ENCODE assay signal across 35 cellular contexts in genomic region chr6:147765541-147765940, GRCh38.
"Had no signal": no experiment of that assay in that cellular context is flagged by ENCODE, and none has a peak within 500 bp of the region (broad histone marks: within the 10 kb centered on the region; RNA-seq: fewer than 3 reads in every experiment).

No MANE protein-coding gene starts in this region.

- H3K9me3 ChIP-seq: ascending aorta, breast epithelium, colonic mucosa, esophagus muscularis mucosa, gastrocnemius medialis had no signal

- DNase-seq: activated CD4-positive, alpha-beta memory T cell treated with anti-CD3 and anti-CD28 coated beads for 36 hours; activated CD4-positive, alpha-beta T cell treated with anti-CD3 and anti-CD28 coated beads for 36 hours; activated CD4-positive, alpha-beta T cell treated with anti-CD3 and anti-CD28 coated beads, Interleukin-2, amount 10 ng/mL, durations not matched to agents 24 days and 14 days; activated CD4-positive, CD25-positive, alpha-beta regulatory T cell; activated CD4-positive, CD25-positive, alpha-beta regulatory T cell treated with anti-CD3 and anti-CD28 coated beads, Interleukin-2, amount 50 U/mL, for 72 hours; activated CD8-positive, alpha-beta memory T cell treated with anti-CD3 and anti-CD28 coated beads, Interleukin-2, amount 10 ng/mL, durations not matched to agents 7 days and 5 days; activated CD8-positive, alpha-beta memory T cell treated with anti-CD3 and anti-CD28 coated beads, Interleukin-2, amount 50 U/mL, for 4 hours; activated CD8-positive, alpha-beta T cell treated with anti-CD3 and anti-CD28 coated beads, Interleukin-2, amount 10 ng/mL, durations not matched to agents 7 days and 5 days; activated effector memory CD4-positive, alpha-beta T cell treated with anti-CD3 and anti-CD28 coated beads, Interleukin-2, amount 50 U/mL, for 16 hours; activated naive CD4-positive, alpha-beta T cell treated with anti-CD3 and anti-CD28 coated beads for 36 hours; activated naive CD8-positive, alpha-beta T cell treated with anti-CD3 and anti-CD28 coated beads, Interleukin-2, amount 10 ng/mL, durations not matched to agents 7 days and 5 days; activated T-cell treated with anti-CD3 and anti-CD28 coated beads, Interleukin-2, amount 50 U/mL, for 1 hour; activated T-cell treated with anti-CD3 and anti-CD28 coated beads, Interleukin-2, amount 50 U/mL, for 48 hours; central memory CD4-positive, alpha-beta T cell; cerebellar nuclear complex; colonic mucosa; dorsolateral prefrontal cortex; effector memory CD4-positive, alpha-beta T cell; erythroblast; foreskin keratinocyte; gastrocnemius medialis; glutamatergic neuron; heart left ventricle; T-helper 17 cell; T1000 had no signal

- H3K9me3 Mint-ChIP-seq: activated CD4-positive, alpha-beta memory T cell treated with anti-CD3 and anti-CD28 coated beads for 36 hours; activated CD4-positive, alpha-beta T cell treated with anti-CD3 and anti-CD28 coated beads, Interleukin-2, amount 10 ng/mL, durations not matched to agents 24 days and 14 days; activated naive CD4-positive, alpha-beta T cell treated with anti-CD3 and anti-CD28 coated beads for 36 hours; activated naive CD8-positive, alpha-beta T cell treated with anti-CD3 and anti-CD28 coated beads, Interleukin-2, amount 10 ng/mL, durations not matched to agents 7 days and 5 days; activated T-helper 1 cell treated with anti-CD3 and anti-CD28 coated beads, Interleukin-12 subunit alpha, Interleukin-12 subunit beta, Interleukin-2, Interleukin-4 antibody, amounts not matched to agents 30 ng/mL and 10 ng/mL and 1 ng/mL, durations not matched to agents 14 hours and 24 hours and 36 hours; activated T-helper 2 cell treated with anti-CD3 and anti-CD28 coated beads, Interferon-gamma antibody, Interleukin-2, Interleukin-4, amounts not matched to agents 10 μg/mL and 5 μg/mL and 100 μg/mL, durations not matched to agents 14 hours and 24 hours and 36 hours; dendritic cell treated with granulocyte-macrophage colony-stimulating factor and Interleukin-4, amounts not matched to agents 40 ng/mL and 50 ng/mL, for 4 days; T-helper 2 cell treated with Interferon-gamma antibody and Interleukin-4, amounts not matched to agents 5 μg/mL and 100 μg/mL, for 36 hours had no signal

- H3K27ac Mint-ChIP-seq: activated CD4-positive, alpha-beta memory T cell treated with anti-CD3 and anti-CD28 coated beads for 36 hours; activated CD4-positive, alpha-beta T cell treated with anti-CD3 and anti-CD28 coated beads for 36 hours; activated CD4-positive, alpha-beta T cell treated with anti-CD3 and anti-CD28 coated beads, Interleukin-2, amount 10 ng/mL, durations not matched to agents 24 days and 14 days; activated CD8-positive, alpha-beta memory T cell treated with anti-CD3 and anti-CD28 coated beads, Interleukin-2, amount 10 ng/mL, durations not matched to agents 7 days and 5 days; activated CD8-positive, alpha-beta T cell treated with anti-CD3 and anti-CD28 coated beads, Interleukin-2, amount 10 ng/mL, durations not matched to agents 7 days and 5 days; activated naive CD4-positive, alpha-beta T cell treated with anti-CD3 and anti-CD28 coated beads for 36 hours; activated naive CD4-positive, alpha-beta T cell treated with anti-CD3 and anti-CD28 coated beads, Interleukin-2, amount 50 U/mL, for 72 hours; activated naive CD8-positive, alpha-beta T cell treated with anti-CD3 and anti-CD28 coated beads, Interleukin-2, amount 10 ng/mL, durations not matched to agents 7 days and 5 days; activated T-helper 1 cell treated with anti-CD3 and anti-CD28 coated beads, Interleukin-12 subunit alpha, Interleukin-12 subunit beta, Interleukin-2, Interleukin-4 antibody, amounts not matched to agents 30 ng/mL and 10 ng/mL and 1 ng/mL, durations not matched to agents 14 hours and 24 hours and 36 hours; activated T-helper 2 cell treated with anti-CD3 and anti-CD28 coated beads, Interferon-gamma antibody, Interleukin-2, Interleukin-4, amounts not matched to agents 10 μg/mL and 5 μg/mL and 100 μg/mL, durations not matched to agents 14 hours and 24 hours and 36 hours; dendritic cell treated with granulocyte-macrophage colony-stimulating factor and Interleukin-4, amounts not matched to agents 40 ng/mL and 50 ng/mL, for 4 days; T-helper 17 cell; T-helper 2 cell treated with Interferon-gamma antibody and Interleukin-4, amounts not matched to agents 5 μg/mL and 100 μg/mL, for 36 hours had no signal

- H3K4me1 ChIP-seq: ascending aorta, breast epithelium, colonic mucosa, esophagus muscularis mucosa, foreskin keratinocyte, gastrocnemius medialis, heart left ventricle had no signal

- H3K4me1 Mint-ChIP-seq: activated CD4-positive, alpha-beta T cell treated with anti-CD3 and anti-CD28 coated beads for 36 hours; activated CD4-positive, alpha-beta T cell treated with anti-CD3 and anti-CD28 coated beads, Interleukin-2, amount 10 ng/mL, durations not matched to agents 24 days and 14 days; activated CD8-positive, alpha-beta memory T cell treated with anti-CD3 and anti-CD28 coated beads, Interleukin-2, amount 10 ng/mL, durations not matched to agents 7 days and 5 days; activated naive CD8-positive, alpha-beta T cell treated with anti-CD3 and anti-CD28 coated beads, Interleukin-2, amount 10 ng/mL, durations not matched to agents 7 days and 5 days; T-helper 17 cell had no signal

- H3K27me3 Mint-ChIP-seq: activated CD4-positive, alpha-beta memory T cell treated with anti-CD3 and anti-CD28 coated beads for 36 hours; activated CD4-positive, alpha-beta T cell treated with anti-CD3 and anti-CD28 coated beads for 36 hours; activated CD4-positive, alpha-beta T cell treated with anti-CD3 and anti-CD28 coated beads, Interleukin-2, amount 10 ng/mL, durations not matched to agents 24 days and 14 days; activated CD8-positive, alpha-beta memory T cell treated with anti-CD3 and anti-CD28 coated beads, Interleukin-2, amount 10 ng/mL, durations not matched to agents 7 days and 5 days; activated naive CD8-positive, alpha-beta T cell treated with anti-CD3 and anti-CD28 coated beads, Interleukin-2, amount 10 ng/mL, durations not matched to agents 7 days and 5 days; dendritic cell treated with granulocyte-macrophage colony-stimulating factor and Interleukin-4, amounts not matched to agents 40 ng/mL and 50 ng/mL, for 4 days; T-helper 17 cell had no signal

- H3K36me3 ChIP-seq: ascending aorta, breast epithelium, cardiac muscle cell, colonic mucosa, esophagus muscularis mucosa, gastrocnemius medialis, heart left ventricle had no signal

- H3K27me3 ChIP-seq: ascending aorta, breast epithelium, cardiac muscle cell, colonic mucosa, dorsolateral prefrontal cortex, esophagus muscularis mucosa, foreskin keratinocyte, gastrocnemius medialis, heart left ventricle had no signal

- H3K36me3 Mint-ChIP-seq: activated CD4-positive, alpha-beta memory T cell treated with anti-CD3 and anti-CD28 coated beads for 36 hours; activated CD8-positive, alpha-beta memory T cell treated with anti-CD3 and anti-CD28 coated beads, Interleukin-2, amount 10 ng/mL, durations not matched to agents 7 days and 5 days; activated naive CD4-positive, alpha-beta T cell treated with anti-CD3 and anti-CD28 coated beads, Interleukin-2, amount 50 U/mL, for 72 hours; activated naive CD8-positive, alpha-beta T cell treated with anti-CD3 and anti-CD28 coated beads, Interleukin-2, amount 10 ng/mL, durations not matched to agents 7 days and 5 days; brain had no signal

- ATAC-seq: activated CD4-positive, alpha-beta T cell treated with anti-CD3 and anti-CD28 coated beads for 36 hours; activated CD8-positive, alpha-beta memory T cell treated with anti-CD3 and anti-CD28 coated beads, Interleukin-2, amount 10 ng/mL, durations not matched to agents 7 days and 5 days; activated CD8-positive, alpha-beta T cell treated with anti-CD3 and anti-CD28 coated beads, Interleukin-2, amount 10 ng/mL, durations not matched to agents 7 days and 5 days; activated naive CD4-positive, alpha-beta T cell treated with anti-CD3 and anti-CD28 coated beads, Interleukin-2, amount 50 U/mL, for 72 hours; foreskin keratinocyte; gastrocnemius medialis; heart left ventricle; T-helper 17 cell had no signal

- H3K4me3 ChIP-seq: ascending aorta, breast epithelium, cardiac muscle cell, colonic mucosa, dorsolateral prefrontal cortex, esophagus muscularis mucosa, gastrocnemius medialis, heart left ventricle had no signal

- H3K4me3 Mint-ChIP-seq: activated CD4-positive, alpha-beta memory T cell treated with anti-CD3 and anti-CD28 coated beads for 36 hours; activated CD4-positive, alpha-beta T cell treated with anti-CD3 and anti-CD28 coated beads for 36 hours; activated CD4-positive, alpha-beta T cell treated with anti-CD3 and anti-CD28 coated beads, Interleukin-2, amount 10 ng/mL, durations not matched to agents 24 days and 14 days; activated CD8-positive, alpha-beta memory T cell treated with anti-CD3 and anti-CD28 coated beads, Interleukin-2, amount 10 ng/mL, durations not matched to agents 7 days and 5 days; activated CD8-positive, alpha-beta T cell treated with anti-CD3 and anti-CD28 coated beads, Interleukin-2, amount 10 ng/mL, durations not matched to agents 7 days and 5 days; activated naive CD4-positive, alpha-beta T cell treated with anti-CD3 and anti-CD28 coated beads for 36 hours; activated naive CD8-positive, alpha-beta T cell treated with anti-CD3 and anti-CD28 coated beads, Interleukin-2, amount 10 ng/mL, durations not matched to agents 7 days and 5 days; activated T-helper 1 cell treated with anti-CD3 and anti-CD28 coated beads, Interleukin-12 subunit alpha, Interleukin-12 subunit beta, Interleukin-2, Interleukin-4 antibody, amounts not matched to agents 30 ng/mL and 10 ng/mL and 1 ng/mL, durations not matched to agents 14 hours and 24 hours and 36 hours; brain; dendritic cell treated with granulocyte-macrophage colony-stimulating factor and Interleukin-4, amounts not matched to agents 40 ng/mL and 50 ng/mL, for 4 days; T-helper 17 cell; T-helper 2 cell treated with Interferon-gamma antibody and Interleukin-4, amounts not matched to agents 5 μg/mL and 100 μg/mL, for 36 hours had no signal
